20 cellular contexts compared by ENCODE assay signal in genomic region chr6:157905590-157906337, GRCh38.
DNase-seq lines count a peak whose midpoint lies in the region; ATAC-seq and TF ChIP-seq lines count a peak whose summit lies in the region.
"Had no signal": no experiment of that assay in that cellular context is flagged by ENCODE, and none has a peak within 500 bp of the region (broad histone marks: within the 10 kb centered on the region; RNA-seq: fewer than 3 reads in every experiment).

No MANE protein-coding gene starts in this region.

- ATAC-seq in HG03139 (IDR thresholded peaks at IDR 0.05; ENCODE audit: unreplicated experiment) (no peak), HG03342 (IDR thresholded peaks at IDR 0.05; ENCODE audit: unreplicated experiment) (no peak)

- peak; percentile 9 for TF ChIP-seq CTCF in GM06990 (IDR thresholded peaks at IDR 0.05; ENCODE audit: insufficient read depth, low read length, poor library complexity, severe bottlenecking)

- H3K36me3 ChIP-seq in GM06990 (ENCODE audit: control insufficient read depth, insufficient read depth, low read length) (no peaks in the 10 kb centered on the region), MG63 (peaks cover 73% of the 10 kb centered on the region), endocrine pancreas (ENCODE audit: control insufficient read depth, insufficient read depth, low read length) (peaks cover 11% of the 10 kb centered on the region)
- H3K36me3 ChIP-seq: neutrophil had no signal

- no peak overlapping the region for H3K9ac ChIP-seq in endocrine pancreas (ENCODE audit: control insufficient read depth, insufficient read depth, low read length)

- H3K4me3 ChIP-seq in GM06990 (replicated peaks; ENCODE audit: low read depth, low read length) (no peak overlapping the region), MG63 (no peak overlapping the region), endocrine pancreas (ENCODE audit: control insufficient read depth, insufficient read depth, low read length) (peak overlapping the region; percentile 77)
- H3K4me3 ChIP-seq: skin epidermis, thoracic aorta had no signal

- no peak for DNase-seq in GM06990 (ENCODE audit: extremely low read depth, insufficient read length)
- DNase-seq in MG63: peak; percentile 15
- peak; percentile 13 for DNase-seq in left kidney (ENCODE audit: low read depth, low spot score)
- DNase-seq in cerebellum (ENCODE audit: low spot score): no peak
- DNase-seq in middle frontal gyrus (ENCODE audit: extremely low spot score, low spot score): no peak
- DNase-seq: activated CD4-positive, CD25-positive, alpha-beta regulatory T cell; Caco-2; kidney; midbrain; NCI-H2029; NCI-H69; stimulated activated CD4-positive, alpha-beta T cell treated with anti-CD3 and anti-CD28 coated beads, Interleukin-4, amount 100 ng/mL, for 24 hours; stimulated activated CD8-positive, alpha-beta memory T cell treated with anti-CD3 and anti-CD28 coated beads, Interleukin-4, amount 100 ng/mL, for 48 hours; SW 1271 had no signal

- peaks cover 3% of the 10 kb centered on the region for H3K4me1 ChIP-seq in endocrine pancreas (ENCODE audit: control insufficient read depth, insufficient read depth, low read length)
- H3K4me1 ChIP-seq: Caco-2 had no signal

- H3K9me3 ChIP-seq in MG63 (no peaks in the 10 kb centered on the region), endocrine pancreas (ENCODE audit: control insufficient read depth, low read length) (no peaks in the 10 kb centered on the region)
- H3K9me3 ChIP-seq: Caco-2, neutrophil, thoracic aorta had no signal

- H3K27me3 ChIP-seq in GM06990 (replicated peaks; ENCODE audit: control insufficient read depth, insufficient read depth, low read length): no peaks in the 10 kb centered on the region
- no peaks in the 10 kb centered on the region for H3K27me3 ChIP-seq in MG63
- H3K27me3 ChIP-seq in endocrine pancreas (ENCODE audit: control insufficient read depth, insufficient read depth, low read length): no peaks in the 10 kb centered on the region
- H3K27me3 ChIP-seq: neutrophil had no signal

Comparison
In these comparisons a context has a peak if more than half of its experiments do, and no peak if none do; other contexts are left out.
1. DNase-seq: peak in MG63 (single experiment) and left kidney (single experiment); none in GM06990 (single experiment), cerebellum (single experiment) and middle frontal gyrus (single experiment).